Comparison of ENCODE assay signal across 1 cellular context in the genomic region with DNA sequence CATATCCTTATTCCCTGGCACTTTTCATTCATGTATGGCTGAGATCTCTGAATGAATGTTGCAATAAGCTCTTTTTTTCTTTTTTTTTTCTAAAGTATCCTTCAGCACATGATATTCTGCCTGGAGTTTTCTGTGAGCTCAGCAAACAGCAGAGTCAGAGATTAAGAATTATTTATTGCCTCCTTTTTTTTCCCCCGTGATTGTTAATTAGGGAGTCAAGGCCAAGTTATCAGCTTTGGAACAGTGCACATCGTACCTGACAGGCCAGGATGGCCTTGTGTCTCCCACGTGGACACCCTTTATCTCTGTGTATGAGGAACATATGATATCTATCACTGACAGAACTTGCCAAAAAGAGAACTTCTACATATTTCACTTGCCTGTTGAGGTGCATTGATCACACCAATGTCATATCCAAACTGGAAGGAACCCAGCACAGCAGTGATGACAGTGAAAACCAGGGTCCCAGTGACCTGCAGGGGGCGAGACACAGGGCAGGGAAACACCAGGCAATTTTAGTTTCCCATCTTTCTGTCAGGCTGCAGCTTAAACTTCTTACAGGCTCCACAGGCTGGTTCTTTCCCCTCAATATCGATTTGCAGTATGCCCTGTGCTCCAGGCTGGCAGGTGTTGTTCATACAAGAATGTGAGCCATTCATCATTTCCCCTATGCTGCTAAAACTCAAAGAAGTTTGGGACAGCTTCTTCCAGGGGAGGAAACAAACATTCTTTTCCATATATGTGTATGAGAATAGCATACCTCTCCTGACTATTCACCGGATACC.
TF ChIP-seq lines count a peak whose summit lies in the region.

No MANE protein-coding gene starts in this region.

TF ChIP-seq in SK-N-SH, 30 proteins besides CTCF, POLR2A, EP300 and RAD21:
- TF ChIP-seq YY1 (IDR thresholded peaks at IDR 0.05; ENCODE audit: low read depth) (no peak), FOSL2 (IDR thresholded peaks at IDR 0.05; ENCODE audit: borderline replicate concordance, low read depth) (peak; percentile 27; the same call in 1 of the 2 replicates), RCOR1 (IDR thresholded peaks at IDR 0.05; ENCODE audit: low read length) (no peak), FOXM1 (IDR thresholded peaks at IDR 0.05; ENCODE audit: low read depth) (no peak), TCF12 (IDR thresholded peaks at IDR 0.05) (peak; percentile 70; the same call in 1 of the 2 replicates), TEAD4 (IDR thresholded peaks at IDR 0.05; ENCODE audit: borderline replicate concordance, insufficient read depth) (0 out of 2 replicates have a peak, but pooled peaks have one; percentile 45), SIN3A (IDR thresholded peaks at IDR 0.05; ENCODE audit: borderline replicate concordance, low read depth, low read length) (no peak)
- TF ChIP-seq, protein P1, sequence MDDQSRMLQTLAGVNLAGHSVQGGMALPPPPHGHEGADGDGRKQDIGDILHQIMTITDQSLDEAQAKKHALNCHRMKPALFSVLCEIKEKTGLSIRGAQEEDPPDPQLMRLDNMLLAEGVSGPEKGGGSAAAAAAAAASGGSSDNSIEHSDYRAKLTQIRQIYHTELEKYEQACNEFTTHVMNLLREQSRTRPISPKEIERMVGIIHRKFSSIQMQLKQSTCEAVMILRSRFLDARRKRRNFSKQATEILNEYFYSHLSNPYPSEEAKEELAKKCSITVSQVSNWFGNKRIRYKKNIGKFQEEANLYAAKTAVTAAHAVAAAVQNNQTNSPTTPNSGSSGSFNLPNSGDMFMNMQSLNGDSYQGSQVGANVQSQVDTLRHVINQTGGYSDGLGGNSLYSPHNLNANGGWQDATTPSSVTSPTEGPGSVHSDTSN (IDR thresholded peaks at IDR 0.05) = peak; percentile 75
